30 cellular contexts compared by ENCODE assay signal in genomic region chr3:98644168-98644567, GRCh38.
"Had no signal": no experiment of that assay in that cellular context is flagged by ENCODE, and none has a peak within 500 bp of the region (broad histone marks: within the 10 kb centered on the region; RNA-seq: fewer than 3 reads in every experiment).

No MANE protein-coding gene starts in this region.

- H3K27me3 Mint-ChIP-seq: activated CD4-positive, alpha-beta T cell treated with anti-CD3 and anti-CD28 coated beads for 36 hours had no signal

- H3K4me1 ChIP-seq: ascending aorta, SJCRH30 had no signal

- H3K4me3 Mint-ChIP-seq: activated CD4-positive, alpha-beta T cell treated with anti-CD3 and anti-CD28 coated beads for 36 hours; activated CD4-positive, alpha-beta T cell treated with anti-CD3 and anti-CD28 coated beads, Interleukin-2, amount 10 ng/mL, durations not matched to agents 7 days and 5 days; activated CD8-positive, alpha-beta T cell treated with anti-CD3 and anti-CD28 coated beads, Interleukin-2, amount 10 ng/mL, durations not matched to agents 7 days and 5 days; activated naive CD4-positive, alpha-beta T cell treated with anti-CD3 and anti-CD28 coated beads, Interleukin-2, amount 50 U/mL, for 24 hours; activated naive CD8-positive, alpha-beta T cell treated with anti-CD3 and anti-CD28 coated beads, Interleukin-2, amount 10 ng/mL, durations not matched to agents 7 days and 5 days; activated T-cell treated with anti-CD3 and anti-CD28 coated beads, Interleukin-2, amount 50 U/mL, for 24 hours; central memory CD8-positive, alpha-beta T cell; T-helper 1 cell treated with Interleukin-12 subunit alpha and Interleukin-12 subunit beta and Interleukin-4 antibody, amounts not matched to agents 30 μg/mL and 1 μg/mL, for 36 hours; T-helper 2 cell treated with Interferon-gamma antibody and Interleukin-4, amounts not matched to agents 5 μg/mL and 100 μg/mL, for 36 hours; WTC11 had no signal

- H3K4me1 Mint-ChIP-seq: activated CD4-positive, alpha-beta T cell treated with anti-CD3 and anti-CD28 coated beads for 36 hours; activated CD4-positive, alpha-beta T cell treated with anti-CD3 and anti-CD28 coated beads, Interleukin-2, amount 10 ng/mL, durations not matched to agents 7 days and 5 days; activated naive CD4-positive, alpha-beta T cell treated with anti-CD3 and anti-CD28 coated beads, Interleukin-2, amount 50 U/mL, for 24 hours; central memory CD8-positive, alpha-beta T cell had no signal

- H3K9me3 ChIP-seq: ascending aorta had no signal

- DNase-seq: activated CD4-positive, alpha-beta T cell treated with anti-CD3 and anti-CD28 coated beads for 36 hours; activated CD4-positive, alpha-beta T cell treated with anti-CD3 and anti-CD28 coated beads, Interleukin-2, amount 10 ng/mL, durations not matched to agents 7 days and 5 days; activated CD4-positive, alpha-beta T cell treated with anti-CD3 and anti-CD28 coated beads, Interleukin-2, amount 50 U/mL, for 48 hours; activated CD8-positive, alpha-beta T cell treated with anti-CD3 and anti-CD28 coated beads, Interleukin-2, amount 10 ng/mL, durations not matched to agents 7 days and 5 days; activated gamma-delta T cell; activated naive CD4-positive, alpha-beta T cell treated with Interleukin-2 at 50 U/mL for 16 hours; activated naive CD8-positive, alpha-beta T cell treated with anti-CD3 and anti-CD28 coated beads, Interleukin-2, amount 10 ng/mL, durations not matched to agents 7 days and 5 days; activated T-cell treated with anti-CD3 and anti-CD28 coated beads, Interleukin-2, amount 50 U/mL, for 24 hours; amygdala; NCI-H1048; NCI-H1105 treated with DMSO at 0.1 percent for 48 hours; NCI-H1436 treated with DMSO at 0.1 percent for 48 hours; NCI-H1694 treated with DMSO at 0.1 percent for 48 hours; NCI-H2029; NCI-H345; NCI-H524 treated with DMSO at 0.1 percent for 48 hours; NCI-H748 treated with DMSO at 0.1 percent for 48 hours; SHP77; SJCRH30 had no signal

- H3K36me3 Mint-ChIP-seq: activated naive CD4-positive, alpha-beta T cell treated with anti-CD3 and anti-CD28 coated beads, Interleukin-2, amount 50 U/mL, for 24 hours; activated naive CD8-positive, alpha-beta T cell treated with anti-CD3 and anti-CD28 coated beads, Interleukin-2, amount 10 ng/mL, durations not matched to agents 7 days and 5 days; WTC11 had no signal

- ATAC-seq: activated CD4-positive, alpha-beta T cell treated with anti-CD3 and anti-CD28 coated beads for 36 hours; activated CD4-positive, CD25-positive, alpha-beta regulatory T cell treated with anti-CD3 and anti-CD28 coated beads, Interleukin-2, amount 50 U/mL, for 24 hours; activated CD8-positive, alpha-beta T cell treated with anti-CD3 and anti-CD28 coated beads, Interleukin-2, amount 10 ng/mL, durations not matched to agents 7 days and 5 days; Panc1 had no signal

- H3K4me3 ChIP-seq: ascending aorta, cardiac muscle cell, SJCRH30, SK-N-MC had no signal

- H3K9me3 Mint-ChIP-seq: activated CD4-positive, alpha-beta T cell treated with anti-CD3 and anti-CD28 coated beads, Interleukin-2, amount 10 ng/mL, durations not matched to agents 7 days and 5 days; activated naive CD8-positive, alpha-beta T cell treated with anti-CD3 and anti-CD28 coated beads, Interleukin-2, amount 10 ng/mL, durations not matched to agents 7 days and 5 days; activated T-helper 2 cell treated with anti-CD3 and anti-CD28 coated beads, Interferon-gamma antibody, Interleukin-2, Interleukin-4, amounts not matched to agents 10 μg/mL and 5 μg/mL and 100 μg/mL, durations not matched to agents 14 hours and 24 hours and 36 hours; T-helper 1 cell treated with Interleukin-12 subunit alpha and Interleukin-12 subunit beta and Interleukin-4 antibody, amounts not matched to agents 30 μg/mL and 1 μg/mL, for 36 hours; T-helper 2 cell treated with Interferon-gamma antibody and Interleukin-4, amounts not matched to agents 5 μg/mL and 100 μg/mL, for 36 hours had no signal

- H3K27ac Mint-ChIP-seq: activated CD4-positive, alpha-beta T cell treated with anti-CD3 and anti-CD28 coated beads for 36 hours; activated CD4-positive, alpha-beta T cell treated with anti-CD3 and anti-CD28 coated beads, Interleukin-2, amount 10 ng/mL, durations not matched to agents 7 days and 5 days; activated CD8-positive, alpha-beta T cell treated with anti-CD3 and anti-CD28 coated beads, Interleukin-2, amount 10 ng/mL, durations not matched to agents 7 days and 5 days; activated naive CD4-positive, alpha-beta T cell treated with anti-CD3 and anti-CD28 coated beads, Interleukin-2, amount 50 U/mL, for 24 hours; activated naive CD8-positive, alpha-beta T cell treated with anti-CD3 and anti-CD28 coated beads, Interleukin-2, amount 10 ng/mL, durations not matched to agents 7 days and 5 days; activated T-cell treated with anti-CD3 and anti-CD28 coated beads, Interleukin-2, amount 50 U/mL, for 24 hours; activated T-helper 2 cell treated with anti-CD3 and anti-CD28 coated beads, Interferon-gamma antibody, Interleukin-2, Interleukin-4, amounts not matched to agents 10 μg/mL and 5 μg/mL and 100 μg/mL, durations not matched to agents 14 hours and 24 hours and 36 hours; T-helper 1 cell treated with Interleukin-12 subunit alpha and Interleukin-12 subunit beta and Interleukin-4 antibody, amounts not matched to agents 30 μg/mL and 1 μg/mL, for 36 hours; T-helper 2 cell treated with Interferon-gamma antibody and Interleukin-4, amounts not matched to agents 5 μg/mL and 100 μg/mL, for 36 hours; WTC11 had no signal

- H3K27me3 ChIP-seq: ascending aorta, cardiac muscle cell, SJCRH30 had no signal

- H3K27ac ChIP-seq: ascending aorta, cardiac muscle cell, SJCRH30, SK-N-MC had no signal

- H3K36me3 ChIP-seq: ascending aorta, cardiac muscle cell, SJCRH30 had no signal
